ENCODE assay signal across 16 cellular contexts in the genomic region with DNA sequence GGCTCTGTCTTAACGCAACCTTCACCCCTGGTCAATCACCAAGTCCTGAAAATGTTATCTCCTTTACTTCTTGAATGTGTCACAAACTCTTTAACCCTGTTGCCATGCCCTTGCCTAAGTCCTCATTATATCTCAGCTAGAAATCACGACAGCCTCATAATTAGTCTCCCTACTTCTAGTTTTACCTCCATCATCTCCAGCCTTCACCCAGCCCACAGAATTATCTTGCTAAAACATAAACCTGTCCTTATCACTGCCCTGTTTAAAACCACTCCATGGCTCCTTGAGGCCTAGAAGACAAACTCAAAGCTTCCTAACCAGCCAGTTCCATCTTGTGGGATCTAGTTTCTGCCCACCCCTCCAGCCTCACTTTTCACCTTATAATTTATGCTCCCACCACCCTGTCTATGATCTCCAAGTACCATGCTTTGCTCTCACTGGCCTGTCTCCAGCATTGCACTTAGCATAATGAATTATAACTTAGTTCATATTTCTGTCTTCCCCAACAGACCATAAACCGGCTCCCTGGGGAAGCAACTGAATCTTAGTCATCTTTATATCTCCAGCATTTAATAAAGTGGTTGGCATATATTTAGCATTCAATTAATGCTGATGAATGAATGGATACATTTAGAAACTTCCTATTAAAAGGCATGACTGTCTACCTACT.
"Had no signal": no experiment of that assay in that cellular context is flagged by ENCODE, and none has a peak within 500 bp of the region (broad histone marks: within the 10 kb centered on the region; RNA-seq: fewer than 3 reads in every experiment).

No MANE protein-coding gene starts in this region.

- H2AFZ ChIP-seq: hepatocyte had no signal

- H3K4me3 Mint-ChIP-seq: activated CD4-positive, alpha-beta memory T cell treated with anti-CD3 and anti-CD28 coated beads for 36 hours; activated T-cell treated with anti-CD3 and anti-CD28 coated beads, Interleukin-2, amount 50 U/mL, for 24 hours; mesothelial cell of epicardium; stimulated activated naive CD8-positive, alpha-beta T cell treated with anti-CD3 and anti-CD28 coated beads, Interleukin-15, amount 100 ng/mL, for 72 hours had no signal

- H3K4me1 ChIP-seq: gastroesophageal sphincter, sigmoid colon, testis, upper lobe of right lung had no signal

- ATAC-seq: gastroesophageal sphincter; stimulated activated naive CD8-positive, alpha-beta T cell treated with anti-CD3 and anti-CD28 coated beads, Interleukin-15, amount 100 ng/mL, for 72 hours; upper lobe of right lung had no signal

- H3K9me3 ChIP-seq: gastroesophageal sphincter, sigmoid colon, testis, upper lobe of right lung had no signal

- H3K36me3 ChIP-seq: gastroesophageal sphincter, sigmoid colon, upper lobe of right lung, WERI-Rb-1 had no signal

- H3K4me1 Mint-ChIP-seq: stimulated activated naive CD8-positive, alpha-beta T cell treated with anti-CD3 and anti-CD28 coated beads, Interleukin-15, amount 100 ng/mL, for 72 hours had no signal

- H3K36me3 Mint-ChIP-seq: activated CD4-positive, alpha-beta memory T cell treated with anti-CD3 and anti-CD28 coated beads for 36 hours; mesothelial cell of epicardium had no signal

- H3K27me3 ChIP-seq: gastroesophageal sphincter, hepatocyte, testis, upper lobe of right lung had no signal

- H3K27ac Mint-ChIP-seq: activated CD4-positive, alpha-beta memory T cell treated with anti-CD3 and anti-CD28 coated beads for 36 hours; activated T-cell treated with anti-CD3 and anti-CD28 coated beads, Interleukin-2, amount 50 U/mL, for 24 hours; mesothelial cell of epicardium; stimulated activated naive CD8-positive, alpha-beta T cell treated with anti-CD3 and anti-CD28 coated beads, Interleukin-15, amount 100 ng/mL, for 72 hours had no signal

- H3K27me3 Mint-ChIP-seq: stimulated activated naive CD8-positive, alpha-beta T cell treated with anti-CD3 and anti-CD28 coated beads, Interleukin-15, amount 100 ng/mL, for 72 hours had no signal

- H3K79me2 ChIP-seq: hepatocyte had no signal

- H3K9me3 Mint-ChIP-seq: activated CD4-positive, alpha-beta memory T cell treated with anti-CD3 and anti-CD28 coated beads for 36 hours; activated T-cell treated with anti-CD3 and anti-CD28 coated beads, Interleukin-2, amount 50 U/mL, for 24 hours; mesothelial cell of epicardium; stimulated activated naive CD8-positive, alpha-beta T cell treated with anti-CD3 and anti-CD28 coated beads, Interleukin-15, amount 100 ng/mL, for 72 hours had no signal

- H3K4me2 ChIP-seq: hepatocyte had no signal

- H3K4me3 ChIP-seq: gastroesophageal sphincter, hepatocyte, lung, sigmoid colon, testis, upper lobe of right lung had no signal

- DNase-seq: activated CD4-positive, alpha-beta memory T cell treated with anti-CD3 and anti-CD28 coated beads for 36 hours; activated effector memory CD4-positive, alpha-beta T cell treated with Interleukin-2 at 50 U/mL for 16 hours; activated naive CD4-positive, alpha-beta T cell treated with anti-CD3 and anti-CD28 coated beads, Interleukin-2, amount 50 U/mL, for 16 hours; activated T-cell treated with anti-CD3 and anti-CD28 coated beads, Interleukin-2, amount 50 U/mL, for 24 hours; islet precursor cell; sigmoid colon; stimulated activated CD4-positive, alpha-beta T cell treated with anti-CD3 and anti-CD28 coated beads, Interleukin-1b, Interleukin-23, amount 100 ng/mL, for 48 hours; stimulated activated naive CD8-positive, alpha-beta T cell treated with anti-CD3 and anti-CD28 coated beads, Interleukin-15, amount 100 ng/mL, for 72 hours; testis; upper lobe of right lung; WERI-Rb-1 had no signal

- H3K27ac ChIP-seq: epithelial cell of prostate, gastroesophageal sphincter, hepatocyte, sigmoid colon, testis, upper lobe of right lung, WERI-Rb-1 had no signal
